ENCODE assay signal across 8 cellular contexts in genomic region chr17:8287651-8288335, GRCh38. TPM values are rescaled to one million over a fixed set of nuclear protein-coding genes. Genes with fewer than 3 reads are reported as not detected.
DNase-seq lines count a peak whose midpoint lies in the region; ATAC-seq and TF ChIP-seq lines count a peak whose summit lies in the region.

No MANE protein-coding gene starts in this region.

- H3K27ac Mint-ChIP-seq in MCF 10A (ENCODE audit: low read depth, unreplicated experiment) = peak overlapping the region; percentile 88

- DNase-seq in A673 (ENCODE audit: low spot score) (no peak), HFF-Myc (ENCODE audit: extremely low read depth, low read depth) (no peak), MCF 10A (ENCODE audit: unreplicated experiment) (peak; percentile 48), mucosa of descending colon (no peak), SIG-M5 (lab: John Stamatoyannopoulos, UW) (no peak), SW480 (ENCODE audit: low spot score) (no peak)

- CTCF ChIA-PET in A673 (lab: Charles Lee) = no interaction called here
- CTCF ChIA-PET in MCF 10A (lab: Yijun Ruan, JAX) = interaction anchor here (0.6 kb wide), 2 partner anchors 83 to 506 kb away, joined by 3 read pairs; no protein-coding TSS in a partner anchor

- no peaks in the 10 kb centered on the region for H3K36me3 Mint-ChIP-seq in MCF 10A (ENCODE audit: insufficient read depth, unreplicated experiment)

- POLR2A ChIA-PET in A673 (lab: Charles Lee; ENCODE audit: low non-redundant PET) = no interaction called here
- POLR2A ChIA-PET in MCF 10A (lab: Yijun Ruan, JAX) = interaction anchor here (0.7 to 2.5 kb wide), 15 partner anchors 13 to 214 kb away, joined by 3 to 34 read pairs (median 7); partner anchors contain the start of genes CTC1 and PFAS

- intact Hi-C loops in A673 (cut with micrococcal nuclease; ENCODE audit: unreplicated experiment) = no loop called here
- intact Hi-C loops in MCF 10A (cut with micrococcal nuclease) = no loop called here
- intact Hi-C loops in mucosa of descending colon (cut with DNase I, micrococcal nuclease) = no loop called here

- peak overlapping the region; percentile 90 for H3K4me3 Mint-ChIP-seq in MCF 10A (ENCODE audit: unreplicated experiment)

- H3K4me3 ChIP-seq in A673 (ENCODE audit: low read depth, low read length, poor library complexity, severe bottlenecking) (peak overlapping the region; percentile 62), HFF-Myc (replicated peaks; ENCODE audit: low read depth, low read length) (peak overlapping the region; percentile 65), mucosa of descending colon (peak overlapping the region; percentile 57)

- H3K27me3 Mint-ChIP-seq in MCF 10A (ENCODE audit: insufficient read depth, unreplicated experiment) = no peaks in the 10 kb centered on the region

- H3K9me3 Mint-ChIP-seq in MCF 10A (ENCODE audit: unreplicated experiment) = no peaks in the 10 kb centered on the region

- peaks cover 10% of the 10 kb centered on the region for H3K4me1 Mint-ChIP-seq in MCF 10A (ENCODE audit: insufficient read depth, unreplicated experiment)

- peaks cover 11% of the 10 kb centered on the region for H3K4me1 ChIP-seq in A673 (ENCODE audit: insufficient read depth, low read length, poor library complexity, severe bottlenecking)
- peaks cover 10% of the 10 kb centered on the region for H3K4me1 ChIP-seq in mucosa of descending colon (ENCODE audit: low read depth)

- H3K9me3 ChIP-seq in A673 (ENCODE audit: low read depth, low read length, poor library complexity, severe bottlenecking) = no peaks in the 10 kb centered on the region
- no peaks in the 10 kb centered on the region for H3K9me3 ChIP-seq in mucosa of descending colon

- TF ChIP-seq CTCF in A673 (conservative IDR thresholded peaks at IDR 0.05; ENCODE audit: low read depth, low read length) (no peak), HFF-Myc (IDR thresholded peaks at IDR 0.05; ENCODE audit: low read depth, low read length, missing control alignments) (no peak), MCF 10A (IDR thresholded peaks at IDR 0.05; ENCODE audit: unreplicated experiment) (no peak), mucosa of descending colon (IDR thresholded peaks at IDR 0.05) (no peak)

- H3K36me3 ChIP-seq in A673 (ENCODE audit: insufficient read depth, low read length, poor library complexity, severe bottlenecking) (no peaks in the 10 kb centered on the region), mucosa of descending colon (ENCODE audit: low read depth) (no peaks in the 10 kb centered on the region)

- BruUV-seq in A673 (replicated peaks; lab: Mats Ljungman, UMichigan) = TSS peak; percentile 60
- no TSS peak for BruUV-seq in MCF 10A (replicated peaks; lab: Mats Ljungman, UMichigan)

- H3K27me3 ChIP-seq in A673 (replicated peaks; ENCODE audit: insufficient read depth, low read depth, low read length, poor library complexity) = no peaks in the 10 kb centered on the region

- ATAC-seq in mucosa of descending colon (no peak), GM18861 (IDR thresholded peaks at IDR 0.05; ENCODE audit: unreplicated experiment) (no peak), GM18870 (IDR thresholded peaks at IDR 0.05; ENCODE audit: unreplicated experiment) (no peak)

- H3K27ac ChIP-seq in A673 (ENCODE audit: low read depth, low read length, poor library complexity, severe bottlenecking) = peak overlapping the region; percentile 80

RNA-seq across cellular contexts. Expression of gene RANGRF, which starts 0.7 kb away (rescaled TPM):
- 26.8 and 33.6 TPM in 2 replicates for total RNA-seq in A673 (2021)
- 38.6 and 41.8 TPM in 2 replicates for total RNA-seq in MCF 10A (2022)
- 10 to 100 TPM; 11.5 to 26.9 (median 15.5) TPM for total RNA-seq in mucosa of descending colon

RNA-seq across cellular contexts. Expression of gene SLC25A35, which starts 7.4 kb away (rescaled TPM):
- 1.3 and 2.0 TPM in 2 replicates for total RNA-seq in A673 (2021)
- total RNA-seq in MCF 10A (2022) = 2.2 and 4.0 TPM in 2 replicates
- 10 to 100 TPM in 1 of 3 donors, 1 to 10 TPM in 2; 8.4 to 10.3 (median 9.3) TPM for total RNA-seq in mucosa of descending colon

RNA-seq across cellular contexts. Expression of gene ARHGEF15, which starts 22.2 kb away (rescaled TPM):
- total RNA-seq in A673 (2021) = not detected in 2 replicates
- total RNA-seq in MCF 10A (2022) = not detected in 2 replicates
- 1 to 10 TPM; 2.1 to 3.0 (median 2.8) TPM for total RNA-seq in mucosa of descending colon

RNA-seq across cellular contexts. Expression of gene PFAS, which starts 38.7 kb away (rescaled TPM):
- 163 and 165 TPM in 2 replicates for total RNA-seq in A673 (2021)
- 54.4 and 66.2 TPM in 2 replicates for total RNA-seq in MCF 10A (2022)
- total RNA-seq in mucosa of descending colon = 10 to 100 TPM; 18.7 to 31.7 (median 30.1) TPM

RNA-seq across cellular contexts. Expression of gene CTC1, which starts 39.9 kb away (rescaled TPM):
- total RNA-seq in A673 (2021) (40.0 and 40.3 TPM in 2 replicates), MCF 10A (2022) (30.5 and 33.1 TPM in 2 replicates), mucosa of descending colon (10 to 100 TPM; 35.6 to 59.6 (median 57.7) TPM)
